Comparison of ENCODE assay signal across 9 cellular contexts in the genomic region with DNA sequence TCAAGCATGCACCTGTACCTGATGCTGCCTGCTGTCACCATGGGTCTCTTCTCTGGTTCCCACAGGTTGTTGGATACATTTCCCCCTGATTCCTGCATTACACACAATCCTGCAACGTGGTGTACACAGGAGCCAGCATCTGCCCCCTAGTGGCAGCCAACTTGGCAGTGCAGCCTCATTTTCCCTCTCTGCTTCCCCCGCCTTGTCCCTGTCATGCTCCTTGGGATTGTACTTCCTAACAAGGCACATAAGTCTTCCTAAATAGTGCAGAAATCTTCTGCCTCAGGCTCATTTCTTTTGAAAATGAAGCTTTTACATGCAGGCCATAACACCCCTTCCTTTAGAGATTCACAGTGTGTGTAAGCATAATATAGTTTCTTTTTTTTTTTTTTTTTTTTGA.
DNase-seq lines count a peak whose midpoint lies in the region; ATAC-seq and TF ChIP-seq lines count a peak whose summit lies in the region.
"Had no signal": no experiment of that assay in that cellular context is flagged by ENCODE, and none has a peak within 500 bp of the region (broad histone marks: within the 10 kb centered on the region; RNA-seq: fewer than 3 reads in every experiment).

No MANE protein-coding gene starts in this region.

- H3K4me3 ChIP-seq in Caco-2 (ENCODE audit: low read depth, low read length) (no peak overlapping the region), iPS DF 6.9 (ENCODE audit: low read length) (no peak overlapping the region), body of pancreas (no peak overlapping the region)

- no CpG with 5 or more reads among the region's 2 CpGs for WGBS in iPS DF 6.9 (ENCODE audit: insufficient coverage, insufficient read length)
- 43 to 44% methylated on average over 2 of the region's 2 CpGs for WGBS in body of pancreas, 2 donors

- H3K9me3 ChIP-seq in Caco-2 (no peaks in the 10 kb centered on the region), iPS DF 6.9 (ENCODE audit: control insufficient read depth, insufficient read depth, low read length) (no peaks in the 10 kb centered on the region), body of pancreas (no peaks in the 10 kb centered on the region)

- H3K27ac Mint-ChIP-seq in Caco-2 (ENCODE audit: unreplicated experiment): no peak overlapping the region
- H3K27ac Mint-ChIP-seq: stimulated activated naive B cell treated with anti-CD40 and anti-IgM and Interleukin-4, amounts not matched to agents 10 μg/mL and 1 μg/mL and 100 μg/mL, for 72 hours had no signal

- BruUV-seq in Caco-2 (replicated peaks; lab: Mats Ljungman, UMichigan): no TSS peak

- CTCF ChIA-PET in Caco-2 (lab: Charles Lee): interaction anchor here (1.1 kb wide), 1 partner anchor 103 kb away, joined by 3 read pairs; no protein-coding TSS in a partner anchor

- H3K36me3 ChIP-seq in Caco-2 (ENCODE audit: control insufficient read depth, insufficient read depth, low read length) (no peaks in the 10 kb centered on the region), iPS DF 6.9 (ENCODE audit: control insufficient read depth, insufficient read depth, low read length) (no peaks in the 10 kb centered on the region), body of pancreas (replicated peaks in 1 of 2; ENCODE audit: insufficient read depth in 1 of 2, low read depth in 2 of 2) (no peaks in the 10 kb centered on the region)

- TF ChIP-seq CTCF in Caco-2 (IDR thresholded peaks at IDR 0.05; ENCODE audit: insufficient read depth in 1 of 2, low read depth in 1 of 2, low read length in 1 of 2, severe bottlenecking in 1 of 2, unreplicated experiment in 1 of 2) (peak; percentile 42 to 61), body of pancreas (IDR thresholded peaks at IDR 0.05) (peak in 1 of 7 experiments; percentile 19)

- H3K9me3 Mint-ChIP-seq in Caco-2 (ENCODE audit: unreplicated experiment): no peaks in the 10 kb centered on the region

- no peak overlapping the region for H3K27ac ChIP-seq in iPS DF 6.9 (ENCODE audit: low read length)
- H3K27ac ChIP-seq in body of pancreas: no peak overlapping the region

- H3K4me1 ChIP-seq in Caco-2: no peaks in the 10 kb centered on the region
- 0 out of 2 replicates have a peak, but pooled peaks cover 1% of the 10 kb centered on the region for H3K4me1 ChIP-seq in iPS DF 6.9 (ENCODE audit: control insufficient read depth, insufficient read depth, low read length)
- no peaks in the 10 kb centered on the region for H3K4me1 ChIP-seq in body of pancreas

- H3K27me3 ChIP-seq in Caco-2 (replicated peaks; ENCODE audit: control insufficient read depth, insufficient read depth, low read length) (peaks cover 1% of the 10 kb centered on the region; the same call in 1 of the 2 replicates), iPS DF 6.9 (ENCODE audit: control insufficient read depth, insufficient read depth, low read length) (no peaks in the 10 kb centered on the region), body of pancreas (no peaks in the 10 kb centered on the region)

- H3K36me3 Mint-ChIP-seq in Caco-2 (ENCODE audit: insufficient read depth, unreplicated experiment): no peaks in the 10 kb centered on the region
- H3K36me3 Mint-ChIP-seq: stimulated activated naive B cell treated with anti-CD40 and anti-IgM and Interleukin-4, amounts not matched to agents 10 μg/mL and 1 μg/mL and 100 μg/mL, for 72 hours had no signal

- POLR2A ChIA-PET in Caco-2 (lab: Charles Lee): no interaction called here

- peaks cover 3% of the 10 kb centered on the region for H3K4me1 Mint-ChIP-seq in Caco-2 (ENCODE audit: low read depth, unreplicated experiment)
- H3K4me1 Mint-ChIP-seq: stimulated activated naive B cell treated with anti-CD40 and anti-IgM and Interleukin-4, amounts not matched to agents 10 μg/mL and 1 μg/mL and 100 μg/mL, for 72 hours had no signal

- H3K4me3 Mint-ChIP-seq in Caco-2 (ENCODE audit: unreplicated experiment): no peak overlapping the region
- H3K4me3 Mint-ChIP-seq: stimulated activated naive B cell treated with anti-CD40 and anti-IgM and Interleukin-4, amounts not matched to agents 10 μg/mL and 1 μg/mL and 100 μg/mL, for 72 hours had no signal

- intact Hi-C loops in Caco-2 (cut with micrococcal nuclease; ENCODE audit: unreplicated experiment) (loop anchor here (1.0 kb wide), 1 partner anchor 103 kb away; no protein-coding TSS in a partner anchor), body of pancreas (cut with DNase I) (no loop called here)

- peak; percentile 57 for ATAC-seq in GM18858 (IDR thresholded peaks at IDR 0.05; ENCODE audit: unreplicated experiment)
- peak; percentile 89 for ATAC-seq in HG03159 (IDR thresholded peaks at IDR 0.05; ENCODE audit: unreplicated experiment)
- no peak for ATAC-seq in body of pancreas

- DNase-seq in Caco-2 (peak in 1 of 2 experiments; percentile 53), RPMI8226 (peak; percentile 26), iPS DF 6.9 (ENCODE audit: low read depth, low spot score) (peak; percentile 80), body of pancreas (no peak), AG08395 (ENCODE audit: low spot score) (no peak), cortex of kidney (lab: John Stamatoyannopoulos, UW) (no peak)
- DNase-seq: stimulated activated naive B cell treated with anti-CD40 and anti-IgM and Interleukin-4, amounts not matched to agents 10 μg/mL and 1 μg/mL and 100 μg/mL, for 72 hours had no signal

- H3K27me3 Mint-ChIP-seq in Caco-2 (ENCODE audit: insufficient read depth, unreplicated experiment): peaks cover 4% of the 10 kb centered on the region

- TF ChIP-seq POLR2A in body of pancreas (IDR thresholded peaks at IDR 0.05): no peak

Comparison
In these comparisons a context has a peak if more than half of its experiments do, and no peak if none do; other contexts are left out.
1. DNase-seq: peak in RPMI8226 (single experiment) and iPS DF 6.9 (single experiment); none in body of pancreas (0 of 4), AG08395 (single experiment) and cortex of kidney (single experiment).